Comparison of ENCODE assay signal across 29 cellular contexts in the genomic region with DNA sequence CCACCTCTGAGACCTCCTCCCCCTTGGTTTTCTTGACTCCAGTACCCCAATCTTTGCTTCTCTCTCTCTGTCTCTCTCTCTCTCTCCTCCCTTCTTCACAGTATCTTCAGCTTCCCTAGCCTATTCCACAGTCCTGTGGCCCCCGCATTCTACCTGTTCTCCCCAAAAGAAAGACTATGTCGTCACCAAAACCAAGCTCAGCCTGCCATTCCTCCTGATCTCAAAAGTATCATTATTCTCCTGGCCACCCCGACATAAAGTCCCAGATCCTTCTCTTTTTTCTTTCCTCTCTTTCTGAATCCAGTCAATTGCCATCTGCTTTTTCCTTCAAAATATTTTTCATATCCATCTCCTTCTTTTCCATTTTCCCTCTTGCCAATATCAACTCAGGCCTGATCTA.
"Had no signal": no experiment of that assay in that cellular context is flagged by ENCODE, and none has a peak within 500 bp of the region (broad histone marks: within the 10 kb centered on the region; RNA-seq: fewer than 3 reads in every experiment).

No MANE protein-coding gene starts in this region.

- H3K9me3 Mint-ChIP-seq: activated naive CD4-positive, alpha-beta T cell treated with anti-CD3 and anti-CD28 coated beads, Interleukin-2, amount 10 ng/mL, durations not matched to agents 7 days and 5 days; activated T-helper 1 cell treated with anti-CD3 and anti-CD28 coated beads, Interleukin-12 subunit alpha, Interleukin-12 subunit beta, Interleukin-2, Interleukin-4 antibody, amounts not matched to agents 30 ng/mL and 10 ng/mL and 1 ng/mL, durations not matched to agents 14 hours and 24 hours and 36 hours; nephron; stimulated activated memory B cell treated with anti-CD40 and anti-IgM and Interleukin-4, amounts not matched to agents 10 μg/mL and 1 μg/mL and 100 μg/mL, for 72 hours; stimulated activated naive CD8-positive, alpha-beta T cell treated with anti-CD3 and anti-CD28 coated beads, Interleukin-15, amount 100 ng/mL, for 72 hours; type B pancreatic cell had no signal

- H3K27ac Mint-ChIP-seq: activated naive CD4-positive, alpha-beta T cell treated with anti-CD3 and anti-CD28 coated beads, Interleukin-2, amount 10 ng/mL, durations not matched to agents 7 days and 5 days; nephron; stimulated activated memory B cell treated with anti-CD40 and anti-IgM and Interleukin-4, amounts not matched to agents 10 μg/mL and 1 μg/mL and 100 μg/mL, for 72 hours; type B pancreatic cell had no signal

- H3K36me3 Mint-ChIP-seq: activated naive CD4-positive, alpha-beta T cell treated with anti-CD3 and anti-CD28 coated beads, Interleukin-2, amount 10 ng/mL, durations not matched to agents 7 days and 5 days; stimulated activated memory B cell treated with anti-CD40 and anti-IgM and Interleukin-4, amounts not matched to agents 10 μg/mL and 1 μg/mL and 100 μg/mL, for 72 hours; type B pancreatic cell had no signal

- H3K4me3 Mint-ChIP-seq: activated naive CD4-positive, alpha-beta T cell treated with anti-CD3 and anti-CD28 coated beads, Interleukin-2, amount 10 ng/mL, durations not matched to agents 7 days and 5 days; activated T-helper 1 cell treated with anti-CD3 and anti-CD28 coated beads, Interleukin-12 subunit alpha, Interleukin-12 subunit beta, Interleukin-2, Interleukin-4 antibody, amounts not matched to agents 30 ng/mL and 10 ng/mL and 1 ng/mL, durations not matched to agents 14 hours and 24 hours and 36 hours; nephron; stimulated activated memory B cell treated with anti-CD40 and anti-IgM and Interleukin-4, amounts not matched to agents 10 μg/mL and 1 μg/mL and 100 μg/mL, for 72 hours; stimulated activated naive CD8-positive, alpha-beta T cell treated with anti-CD3 and anti-CD28 coated beads, Interleukin-15, amount 100 ng/mL, for 72 hours; type B pancreatic cell had no signal

- H3K4me1 ChIP-seq: body of pancreas, gastrocnemius medialis had no signal

- ATAC-seq: body of pancreas; gastrocnemius medialis; left lung; lower lobe of right lung; stimulated activated memory B cell treated with anti-CD40 and anti-IgM and Interleukin-4, amounts not matched to agents 10 μg/mL and 1 μg/mL and 100 μg/mL, for 72 hours; stimulated activated naive CD8-positive, alpha-beta T cell treated with anti-CD3 and anti-CD28 coated beads, Interleukin-15, amount 100 ng/mL, for 72 hours had no signal

- H3K27me3 ChIP-seq: adrenal gland, body of pancreas, dorsolateral prefrontal cortex, gastrocnemius medialis, left lung, spleen, vagina had no signal

- DNase-seq: activated CD4-positive, alpha-beta T cell treated with anti-CD3 and anti-CD28 coated beads, Interleukin-2, amount 50 U/mL, for 1 hour; activated gamma-delta T cell; activated naive CD4-positive, alpha-beta T cell treated with anti-CD3 and anti-CD28 coated beads, Interleukin-2, amount 10 ng/mL, durations not matched to agents 7 days and 5 days; activated T-cell treated with anti-CD3 and anti-CD28 coated beads for 4 hours; adrenal gland; aorta; body of pancreas; dorsolateral prefrontal cortex; effector memory CD4-positive, alpha-beta T cell; erythroblast; gastrocnemius medialis; glutamatergic neuron; left lung; lower lobe of right lung; mesendoderm; posterior cingulate gyrus; right cardiac atrium; spleen; stimulated activated CD4-positive, alpha-beta T cell treated with anti-CD3 and anti-CD28 coated beads, Interleukin-2, amount 100 ng/mL, for 48 hours; stimulated activated naive CD8-positive, alpha-beta T cell treated with anti-CD3 and anti-CD28 coated beads, Interleukin-15, amount 100 ng/mL, for 72 hours; substantia nigra; T-helper 9 cell had no signal

- H3K36me3 ChIP-seq: adrenal gland, gastrocnemius medialis, left lung, lower lobe of right lung, spleen, vagina had no signal

- H3K27me3 Mint-ChIP-seq: stimulated activated memory B cell treated with anti-CD40 and anti-IgM and Interleukin-4, amounts not matched to agents 10 μg/mL and 1 μg/mL and 100 μg/mL, for 72 hours; stimulated activated naive CD8-positive, alpha-beta T cell treated with anti-CD3 and anti-CD28 coated beads, Interleukin-15, amount 100 ng/mL, for 72 hours; type B pancreatic cell had no signal

- H3K27ac ChIP-seq: adrenal gland, body of pancreas, coronary artery, dorsolateral prefrontal cortex, gastrocnemius medialis, left lung, lower lobe of right lung, spleen, vagina, VCaP had no signal

- H3K4me3 ChIP-seq: adrenal gland, body of pancreas, coronary artery, dorsolateral prefrontal cortex, gastrocnemius medialis, left lung, lower lobe of right lung, spleen, vagina had no signal

- H3K9me3 ChIP-seq: adrenal gland, body of pancreas, gastrocnemius medialis, left lung, lower lobe of right lung, spleen, vagina had no signal
